In the genomic region with DNA sequence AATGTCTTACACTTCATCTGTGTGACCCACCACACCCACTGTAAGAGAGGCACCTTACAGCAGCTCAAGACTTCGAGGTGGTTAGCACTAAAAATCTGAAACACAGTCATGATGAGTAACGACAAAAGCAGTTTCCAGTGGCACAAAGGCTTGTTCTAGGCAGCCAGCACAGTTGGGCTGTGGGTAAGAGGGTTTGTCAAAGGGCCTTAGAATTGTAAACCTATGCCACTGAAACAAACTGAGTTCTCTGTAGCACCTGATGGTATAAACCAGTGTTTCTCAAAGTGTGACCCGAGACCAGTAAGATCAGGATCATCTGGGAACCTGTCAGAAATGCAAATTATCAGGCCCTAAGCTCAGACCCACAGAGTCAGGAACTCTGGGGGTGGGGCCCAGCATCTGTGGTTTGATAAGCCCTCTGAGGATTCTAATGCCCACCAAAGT, we compare ENCODE assay signal across 8 cellular contexts. TPM values are rescaled to one million over a fixed set of nuclear protein-coding genes. Genes with fewer than 3 reads are reported as not detected.
A peak's percentile ranks its signal among the peaks of the same experiment; 100 is the strongest.
DNase-seq lines count a peak whose midpoint lies in the region; ATAC-seq and TF ChIP-seq lines count a peak whose summit lies in the region.

No MANE protein-coding gene starts in this region.

- H3K4me3 ChIP-seq in ACC112 (ENCODE audit: low read depth, low read length), result 0 out of 2 replicates have a peak overlapping the region, but pooled peaks have one; percentile 20
- no peak overlapping the region for H3K4me3 ChIP-seq in right cardiac atrium (ENCODE audit: low read length)
- H3K4me3 ChIP-seq in thymus (ENCODE audit: low read length), result no peak overlapping the region
- no peak overlapping the region for H3K4me3 ChIP-seq in BE2C (ENCODE audit: low read depth, low read length)

- H3K9me3 ChIP-seq in right cardiac atrium (ENCODE audit: control insufficient read depth, low read length) (no peaks in the 10 kb centered on the region), thymus (ENCODE audit: control insufficient read depth) (no peaks in the 10 kb centered on the region), BE2C (no peaks in the 10 kb centered on the region)

- H3K36me3 ChIP-seq in ACC112 (ENCODE audit: insufficient read depth, low read length) (no peaks in the 10 kb centered on the region), thymus (ENCODE audit: control insufficient read depth, insufficient read depth) (no peaks in the 10 kb centered on the region), BE2C (no peaks in the 10 kb centered on the region)

- 0 out of 2 replicates have a peak, but pooled peaks cover 3% of the 10 kb centered on the region for H3K27me3 ChIP-seq in ACC112 (ENCODE audit: insufficient read depth, low read length)
- no peaks in the 10 kb centered on the region for H3K27me3 ChIP-seq in right cardiac atrium (ENCODE audit: control insufficient read depth, insufficient read depth)
- no peaks in the 10 kb centered on the region for H3K27me3 ChIP-seq in thymus (ENCODE audit: control insufficient read depth, insufficient read depth)
- no peaks in the 10 kb centered on the region for H3K27me3 ChIP-seq in BE2C

- no peak for TF ChIP-seq CTCF in BE2C (IDR thresholded peaks at IDR 0.05; ENCODE audit: low read depth, low read length)

- no peak overlapping the region for H2AFZ ChIP-seq in ACC112 (ENCODE audit: low read length, unreplicated experiment)

- H3K27ac ChIP-seq in ACC112 (ENCODE audit: low read depth, low read length), result peak overlapping the region; percentile 28
- H3K27ac ChIP-seq in right cardiac atrium (ENCODE audit: low read length), result peak overlapping the region; percentile 66
- peak overlapping the region; percentile 46 for H3K27ac ChIP-seq in thymus (ENCODE audit: low read depth)

- no peaks in the 10 kb centered on the region for H3K79me2 ChIP-seq in ACC112 (ENCODE audit: control insufficient read depth, insufficient read depth, low read length, unreplicated experiment)

- H3K4me1 ChIP-seq in ACC112 (ENCODE audit: control insufficient read depth, insufficient read depth, low read length, unreplicated experiment) (peaks cover 35% of the 10 kb centered on the region), right cardiac atrium (ENCODE audit: control insufficient read depth, insufficient read depth, low read length) (peaks cover 14% of the 10 kb centered on the region), thymus (ENCODE audit: control insufficient read depth, insufficient read depth, low read length) (peaks cover 15% of the 10 kb centered on the region), BE2C (no peaks in the 10 kb centered on the region)

- intact Hi-C loops in right cardiac atrium (cut with DNase I), result no loop called here

- DNase-seq in activated CD8-positive, alpha-beta memory T cell treated with anti-CD3 and anti-CD28 coated beads for 1 hour (ENCODE audit: extremely low read depth in 1 of 2, low read depth in 1 of 2), result peak; percentile 14 to 21
- DNase-seq in right cardiac atrium (no peak), BE2C (no peak), D341Med (ENCODE audit: low spot score) (no peak), foreskin melanocyte (no peak)

- WGBS in right cardiac atrium, result 83% methylated on average over 3 of the region's 3 CpGs
- 82% methylated on average over 3 of the region's 3 CpGs for WGBS in thymus

- ATAC-seq in HG02642 (IDR thresholded peaks at IDR 0.05; ENCODE audit: poor library complexity, unreplicated experiment) (peak; percentile 52), right cardiac atrium (no peak)

RNA-seq across cellular contexts. Expression of gene DAPK2, which starts 36.5 kb away (rescaled TPM):
- total RNA-seq in right cardiac atrium, result 10 to 100 TPM; 83.5 to 95.1 (median 88.1) TPM
- polyA plus RNA-seq in right cardiac atrium (48.8 TPM), thymus (3.3 TPM)
- polyA plus RNA-seq in BE2C (2012; ENCODE audit: insufficient read depth, insufficient read length, low read depth), result 0.40 TPM

Comparison
In these comparisons a context has a peak if more than half of its experiments do, and no peak if none do; other contexts are left out.
1. DNase-seq: peak in activated CD8-positive, alpha-beta memory T cell treated with anti-CD3 and anti-CD28 coated beads for 1 hour (2 of 2); none in right cardiac atrium (0 of 3), BE2C (single experiment), D341Med (single experiment) and foreskin melanocyte (single experiment).
2. RNA of gene DAPK2, which starts 36.5 kb away (polyA plus RNA-seq): 48.8 TPM in right cardiac atrium (single experiment); 3.3 TPM in thymus (single experiment); every median in the first group is over 10 times any median in the second.
3. Peak in every context shown above with its lines, with median percentiles within 50 percentile points of each other: H3K27ac ChIP-seq.